In genomic region chr9:37925786-37926736, GRCh38 we compare ENCODE assay signal across 14 cellular contexts. TPM values are rescaled to one million over a fixed set of nuclear protein-coding genes. Genes with fewer than 3 reads are reported as not detected.
DNase-seq lines count a peak whose midpoint lies in the region; ATAC-seq, FAIRE-seq and TF ChIP-seq lines count a peak whose summit lies in the region.
"Had no signal": no experiment of that assay in that cellular context is flagged by ENCODE, and none has a peak within 500 bp of the region (broad histone marks: within the 10 kb centered on the region; RNA-seq: fewer than 3 reads in every experiment).

No MANE protein-coding gene starts in this region.

- H3K9me3 ChIP-seq in PC-3 (ENCODE audit: low read length) (no peaks in the 10 kb centered on the region), endothelial cell of umbilical vein (replicated peaks; ENCODE audit: control insufficient read depth, insufficient read depth, low read length) (no peaks in the 10 kb centered on the region), smooth muscle cell (replicated peaks; ENCODE audit: low read depth) (no peaks in the 10 kb centered on the region)
- H3K9me3 ChIP-seq in effector memory CD4-positive, alpha-beta T cell (ENCODE audit: control insufficient read depth, low read length), result no peaks in the 10 kb centered on the region
- H3K9me3 ChIP-seq: thyroid gland had no signal

- no peak for TF ChIP-seq CTCF in PC-3 (conservative IDR thresholded peaks at IDR 0.05; ENCODE audit: low read depth, low read length)
- no peak for TF ChIP-seq CTCF in endothelial cell of umbilical vein (IDR thresholded peaks at IDR 0.05; ENCODE audit: extremely low read depth in 1 of 2, insufficient read depth in 1 of 2, low read depth in 1 of 2, low read length in 2 of 2)
- no peak for TF ChIP-seq CTCF in smooth muscle cell (IDR thresholded peaks at IDR 0.05; ENCODE audit: borderline replicate concordance, insufficient read depth, poor library complexity, severe bottlenecking)

- H2AFZ ChIP-seq in PC-3 (ENCODE audit: low read length) (no peak overlapping the region), endothelial cell of umbilical vein (ENCODE audit: low read depth, low read length) (no peak overlapping the region), smooth muscle cell (ENCODE audit: low read depth) (no peak overlapping the region)

- H3K27ac Mint-ChIP-seq in activated CD4-positive, alpha-beta T cell treated with anti-CD3 and anti-CD28 coated beads, Interleukin-2, amount 10 ng/mL, durations not matched to agents 24 days and 14 days, result no peak overlapping the region
- H3K27ac Mint-ChIP-seq: activated T-cell treated with anti-CD3 and anti-CD28 coated beads, Interleukin-2, amount 50 U/mL, for 72 hours had no signal

- BruUV-seq in PC-3 (replicated peaks; lab: Mats Ljungman, UMichigan) (no TSS peak), endothelial cell of umbilical vein (replicated peaks; lab: Mats Ljungman, UMichigan) (no TSS peak)

- no peaks in the 10 kb centered on the region for H3K9me2 ChIP-seq in PC-3 (replicated peaks; ENCODE audit: low read length)

- H3K9me1 ChIP-seq in endothelial cell of umbilical vein (replicated peaks; ENCODE audit: control insufficient read depth, extremely low read depth, insufficient read depth, low read length), result no peaks in the 10 kb centered on the region

- H4K20me1 ChIP-seq in PC-3 (ENCODE audit: low read length) (no peaks in the 10 kb centered on the region), endothelial cell of umbilical vein (replicated peaks; ENCODE audit: control insufficient read depth, extremely low read depth, insufficient read depth, low read length) (no peaks in the 10 kb centered on the region), smooth muscle cell (ENCODE audit: low read depth) (peaks cover 12% of the 10 kb centered on the region)

- H3K9me3 Mint-ChIP-seq in activated CD4-positive, alpha-beta T cell treated with anti-CD3 and anti-CD28 coated beads, Interleukin-2, amount 10 ng/mL, durations not matched to agents 24 days and 14 days, result no peaks in the 10 kb centered on the region

- DNase-seq in NOMO-1 (lab: John Stamatoyannopoulos, UW; ENCODE audit: unreplicated experiment in 2 of 2) (peak; percentile 19 to 34), NOMO-1 treated with dmso at 0.1 percent for 144 hours (lab: John Stamatoyannopoulos, UW; ENCODE audit: unreplicated experiment) (no peak), PC-3 (no peak), endothelial cell of umbilical vein (ENCODE audit: low read depth, low spot score) (peak; percentile 32), smooth muscle cell (lab: John Stamatoyannopoulos, UW; ENCODE audit: unreplicated experiment) (no peak), HPDE6-E6E7 (ENCODE audit: extremely low spot score) (no peak)
- no peak for DNase-seq in activated CD4-positive, alpha-beta T cell treated with anti-CD3 and anti-CD28 coated beads, Interleukin-2, amount 10 ng/mL, durations not matched to agents 24 days and 14 days
- DNase-seq in effector memory CD4-positive, alpha-beta T cell, result no peak
- DNase-seq: activated T-cell treated with anti-CD3 and anti-CD28 coated beads, Interleukin-2, amount 50 U/mL, for 72 hours; left ventricle myocardium superior; stimulated activated CD4-positive, alpha-beta T cell treated with anti-CD3 and anti-CD28 coated beads, Interleukin-12 subunit alpha, Interleukin-12 subunit beta, amount 100 ng/mL, for 4 hours; thyroid gland had no signal

- H3K4me1 ChIP-seq in PC-3 (ENCODE audit: insufficient read depth, low read length) (peaks cover 19% of the 10 kb centered on the region), endothelial cell of umbilical vein (ENCODE audit: control insufficient read depth, extremely low read depth, insufficient read depth, low read length) (peaks cover 39% of the 10 kb centered on the region), smooth muscle cell (ENCODE audit: low read depth) (peaks cover 30% of the 10 kb centered on the region)
- no peaks in the 10 kb centered on the region for H3K4me1 ChIP-seq in effector memory CD4-positive, alpha-beta T cell (ENCODE audit: control insufficient read depth, insufficient read depth, low read length, poor library complexity, severe bottlenecking)

- no peaks in the 10 kb centered on the region for H3K27me3 ChIP-seq in PC-3 (ENCODE audit: low read length)
- H3K27me3 ChIP-seq in endothelial cell of umbilical vein (ENCODE audit: control insufficient read depth in 2 of 2, insufficient read depth in 2 of 2, low read length in 2 of 2), result no peaks in the 10 kb centered on the region
- H3K27me3 ChIP-seq in smooth muscle cell (ENCODE audit: low read depth), result no peaks in the 10 kb centered on the region
- H3K27me3 ChIP-seq in effector memory CD4-positive, alpha-beta T cell (replicated peaks; ENCODE audit: control insufficient read depth, insufficient read depth, low read length, poor library complexity, severe bottlenecking), result no peaks in the 10 kb centered on the region
- H3K27me3 ChIP-seq: heart left ventricle, thyroid gland had no signal

- H3K4me2 ChIP-seq in PC-3 (ENCODE audit: low read length) (no peak overlapping the region), endothelial cell of umbilical vein (ENCODE audit: insufficient read depth, low read length) (no peak overlapping the region), smooth muscle cell (peak overlapping the region; percentile 79)

- ATAC-seq in PC-3, result peak; percentile 15; the same call in 1 of the 2 replicates
- ATAC-seq: activated T-cell treated with anti-CD3 and anti-CD28 coated beads, Interleukin-2, amount 50 U/mL, for 72 hours; heart left ventricle; left ventricle myocardium superior had no signal

- H3K4me1 Mint-ChIP-seq in activated CD4-positive, alpha-beta T cell treated with anti-CD3 and anti-CD28 coated beads, Interleukin-2, amount 10 ng/mL, durations not matched to agents 24 days and 14 days, result peaks cover 2% of the 10 kb centered on the region

- TF ChIP-seq POLR2A in endothelial cell of umbilical vein (IDR thresholded peaks at IDR 0.05; ENCODE audit: low read depth, low read length), result no peak

- intact Hi-C loops in PC-3 (cut with micrococcal nuclease), result no loop called here
- intact Hi-C loops in endothelial cell of umbilical vein (cut with micrococcal nuclease), result no loop called here
- intact Hi-C loops in activated CD4-positive, alpha-beta T cell treated with anti-CD3 and anti-CD28 coated beads, Interleukin-2, amount 10 ng/mL, durations not matched to agents 24 days and 14 days (cut with micrococcal nuclease), result no loop called here

- no peaks in the 10 kb centered on the region for H3F3A ChIP-seq in PC-3 (ENCODE audit: low read length, unreplicated experiment)
- no peaks in the 10 kb centered on the region for H3F3A ChIP-seq in smooth muscle cell (ENCODE audit: low read depth)

- peaks cover 33% of the 10 kb centered on the region for H3K79me2 ChIP-seq in PC-3 (ENCODE audit: low read length)
- no peaks in the 10 kb centered on the region for H3K79me2 ChIP-seq in endothelial cell of umbilical vein (ENCODE audit: control insufficient read depth, insufficient read depth, low read length)
- H3K79me2 ChIP-seq in smooth muscle cell (ENCODE audit: low read depth), result peaks cover 26% of the 10 kb centered on the region

- FAIRE-seq in endothelial cell of umbilical vein (lab: Jason Lieb, UNC), result peak; percentile 75

- CTCF ChIA-PET in PC-3 (lab: Charles Lee) (no interaction called here), endothelial cell of umbilical vein (lab: Charles Lee) (interaction anchor here (0.6 to 1.3 kb wide), 2 partner anchors 9 to 100 kb away, joined by 3 read pairs; no protein-coding TSS in a partner anchor)

- dilution Hi-C loops in endothelial cell of umbilical vein (cut with MboI; ENCODE audit: extremely low pct_ligation_motif_present, low sequenced_read_pairs), result no loop called here

- POLR2A ChIA-PET in PC-3 (lab: Charles Lee; ENCODE audit: unreplicated experiment) (no interaction called here), endothelial cell of umbilical vein (lab: Charles Lee) (no interaction called here)

- peaks cover 17% of the 10 kb centered on the region for H3K36me3 ChIP-seq in PC-3 (ENCODE audit: low read depth, low read length)
- peaks cover 0 to 3% of the 10 kb centered on the region in 2 experiments for H3K36me3 ChIP-seq in endothelial cell of umbilical vein (ENCODE audit: control insufficient read depth in 2 of 2, extremely low read depth in 1 of 2, insufficient read depth in 2 of 2, low read length in 2 of 2)
- no peaks in the 10 kb centered on the region for H3K36me3 ChIP-seq in smooth muscle cell (ENCODE audit: low read depth)
- H3K36me3 ChIP-seq in effector memory CD4-positive, alpha-beta T cell (ENCODE audit: control insufficient read depth, insufficient read depth, low read length), result no peaks in the 10 kb centered on the region
- H3K36me3 ChIP-seq: heart left ventricle, thyroid gland had no signal

- H3K9ac ChIP-seq in PC-3 (ENCODE audit: low read length) (no peak overlapping the region), endothelial cell of umbilical vein (replicated peaks; ENCODE audit: extremely low read depth, insufficient read depth, low read length) (no peak overlapping the region), smooth muscle cell (ENCODE audit: low read depth) (no peak overlapping the region)

- H3K4me3 ChIP-seq in PC-3 (ENCODE audit: low read length) (no peak overlapping the region), endothelial cell of umbilical vein (replicated peaks in 1 of 3; ENCODE audit: insufficient read depth in 1 of 3, low read depth in 1 of 3, low read length in 3 of 3) (no peak overlapping the region), smooth muscle cell (no peak overlapping the region)
- H3K4me3 ChIP-seq in effector memory CD4-positive, alpha-beta T cell (ENCODE audit: insufficient read depth, low read depth, low read length, poor library complexity, severe bottlenecking), result no peak overlapping the region
- H3K4me3 ChIP-seq: heart left ventricle, thyroid gland had no signal

- H3K27me3 Mint-ChIP-seq in activated CD4-positive, alpha-beta T cell treated with anti-CD3 and anti-CD28 coated beads, Interleukin-2, amount 10 ng/mL, durations not matched to agents 24 days and 14 days, result no peaks in the 10 kb centered on the region

- no peak overlapping the region for H3K27ac ChIP-seq in PC-3 (ENCODE audit: low read length)
- no peak overlapping the region for H3K27ac ChIP-seq in endothelial cell of umbilical vein (ENCODE audit: insufficient read depth, low read depth, low read length)
- peak overlapping the region; percentile 62 for H3K27ac ChIP-seq in smooth muscle cell (ENCODE audit: low read depth)
- H3K27ac ChIP-seq in effector memory CD4-positive, alpha-beta T cell (ENCODE audit: insufficient read depth, low read length, poor library complexity, severe bottlenecking), result no peak overlapping the region
- H3K27ac ChIP-seq: 22Rv1, heart left ventricle, thyroid gland had no signal

- H3K36me3 Mint-ChIP-seq in activated CD4-positive, alpha-beta T cell treated with anti-CD3 and anti-CD28 coated beads, Interleukin-2, amount 10 ng/mL, durations not matched to agents 24 days and 14 days (ENCODE audit: low read depth), result no peaks in the 10 kb centered on the region

- no peak overlapping the region for H3K4me3 Mint-ChIP-seq in activated CD4-positive, alpha-beta T cell treated with anti-CD3 and anti-CD28 coated beads, Interleukin-2, amount 10 ng/mL, durations not matched to agents 24 days and 14 days
- H3K4me3 Mint-ChIP-seq: activated T-cell treated with anti-CD3 and anti-CD28 coated beads, Interleukin-2, amount 50 U/mL, for 72 hours had no signal

- WGBS in smooth muscle cell (ENCODE audit: low lambda C conversion rate), result 73% methylated on average over 15 of the region's 15 CpGs

RNA-seq across cellular contexts. Expression of gene SLC25A51, which starts 22.1 kb away (rescaled TPM):
- total RNA-seq in PC-3 (2014; rRNA removed), result 24.1 and 30.6 TPM in 2 replicates
- 36.2 and 38.3 TPM in 2 replicates for total RNA-seq in endothelial cell of umbilical vein
- polyA plus RNA-seq in endothelial cell of umbilical vein, result 14.8 and 15.4 TPM in 2 replicates
- 17.0 and 17.2 TPM in 2 replicates for polyA plus RNA-seq in endothelial cell of umbilical vein (2011; cell fraction: cytosol; rRNA removed)
- 13.2 and 17.7 TPM in 2 replicates for polyA plus RNA-seq in endothelial cell of umbilical vein (2011; cell fraction: nucleus; rRNA removed)
- polyA plus RNA-seq in endothelial cell of umbilical vein (2012), result 14.1 and 21.7 TPM in 2 replicates
- polyA minus RNA-seq in endothelial cell of umbilical vein, result 62.4 and 62.5 TPM in 2 replicates
- 19.7 TPM for polyA minus RNA-seq in endothelial cell of umbilical vein (2011; cell fraction: cytosol; rRNA and poly(A)+ RNA removed)
- polyA minus RNA-seq in endothelial cell of umbilical vein (2011; cell fraction: nucleus; rRNA and poly(A)+ RNA removed), result 23.3 and 28.9 TPM in 2 replicates
- total RNA-seq in smooth muscle cell, result 32.0 and 42.9 TPM in 2 replicates
- 6.5 and 13.0 TPM in 2 replicates for polyA plus RNA-seq in smooth muscle cell
- 32.0 and 33.3 TPM in 2 replicates for total RNA-seq in activated CD4-positive, alpha-beta T cell treated with anti-CD3 and anti-CD28 coated beads, Interleukin-2, amount 10 ng/mL, durations not matched to agents 24 days and 14 days

Comparison
In these comparisons a context has a peak if more than half of its experiments do, and no peak if none do; other contexts are left out.
1. DNase-seq: peak in NOMO-1 (2 of 2) and endothelial cell of umbilical vein (single experiment); none in NOMO-1 treated with dmso at 0.1 percent for 144 hours (single experiment), PC-3 (single experiment), smooth muscle cell (single experiment), HPDE6-E6E7 (single experiment), activated CD4-positive, alpha-beta T cell treated with anti-CD3 and anti-CD28 coated beads, Interleukin-2, amount 10 ng/mL, durations not matched to agents 24 days and 14 days (single experiment) and effector memory CD4-positive, alpha-beta T cell (0 of 3).